In the genomic region with DNA sequence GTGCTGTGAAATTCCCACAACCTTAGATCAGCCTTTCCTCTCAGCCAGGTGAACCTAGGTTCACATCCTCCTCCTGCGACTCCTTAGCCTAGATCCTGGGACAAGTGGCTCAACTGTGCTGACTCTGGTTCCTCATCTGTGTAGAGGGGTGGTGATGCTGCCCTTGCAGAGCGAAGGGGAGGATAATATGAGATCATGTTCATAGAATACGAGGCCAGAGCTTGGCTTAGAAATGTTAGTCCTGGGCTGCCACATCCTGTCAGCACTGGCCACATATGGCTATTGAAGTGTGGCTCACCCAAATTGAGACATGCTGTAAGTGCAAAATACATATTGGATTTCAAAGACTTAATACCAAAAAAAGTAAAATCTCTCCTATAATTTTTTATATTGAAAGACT, we compare ENCODE assay signal across 20 cellular contexts.
"Had no signal": no experiment of that assay in that cellular context is flagged by ENCODE, and none has a peak within 500 bp of the region (broad histone marks: within the 10 kb centered on the region; RNA-seq: fewer than 3 reads in every experiment).

No MANE protein-coding gene starts in this region.

- H3K27me3 Mint-ChIP-seq: memory B cell; stimulated activated naive CD8-positive, alpha-beta T cell treated with anti-CD3 and anti-CD28 coated beads, Interleukin-15, Interleukin-2, amounts not matched to agents 100 ng/mL and 50 ng/mL, for 24 hours had no signal

- H3K27ac Mint-ChIP-seq: memory B cell; natural killer cell treated with Interleukin-12 subunit alpha and Interleukin-12 subunit beta and Interleukin-15 and Interleukin-18, amount 100 ng/mL, for 72 hours; stimulated activated naive CD8-positive, alpha-beta T cell treated with anti-CD3 and anti-CD28 coated beads, Interleukin-15, Interleukin-2, amounts not matched to agents 100 ng/mL and 50 ng/mL, for 24 hours had no signal

- ATAC-seq: gastroesophageal sphincter, left cardiac atrium, lower lobe of right lung, right cardiac atrium had no signal

- H3K4me3 Mint-ChIP-seq: memory B cell; natural killer cell treated with Interleukin-12 subunit alpha and Interleukin-12 subunit beta and Interleukin-15 and Interleukin-18, amount 100 ng/mL, for 72 hours; stimulated activated naive CD8-positive, alpha-beta T cell treated with anti-CD3 and anti-CD28 coated beads, Interleukin-15, Interleukin-2, amounts not matched to agents 100 ng/mL and 50 ng/mL, for 24 hours had no signal

- H3K4me1 ChIP-seq: uterus had no signal

- H3K4me1 Mint-ChIP-seq: memory B cell had no signal

- H3K36me3 Mint-ChIP-seq: memory B cell; natural killer cell treated with Interleukin-12 subunit alpha and Interleukin-12 subunit beta and Interleukin-15 and Interleukin-18, amount 100 ng/mL, for 72 hours had no signal

- H3K27ac ChIP-seq: dorsolateral prefrontal cortex, esophagus muscularis mucosa, gastroesophageal sphincter, left ventricle myocardium inferior, lower lobe of right lung, tibial artery, upper lobe of left lung, uterus had no signal

- H3K36me3 ChIP-seq: esophagus muscularis mucosa, gastroesophageal sphincter, left ventricle myocardium inferior, lower lobe of right lung, tibial artery, upper lobe of left lung, uterus had no signal

- H3K4me3 ChIP-seq: dorsolateral prefrontal cortex, esophagus muscularis mucosa, gastroesophageal sphincter, left ventricle myocardium inferior, lower lobe of right lung, tibial artery, upper lobe of left lung, uterus had no signal

- DNase-seq: cortex of kidney; effector CD8-positive, alpha-beta T cell; glutamatergic neuron; kidney; left cardiac atrium; left ventricle myocardium inferior; lower lobe of right lung; midbrain; right cardiac atrium; small intestine; stimulated activated CD4-positive, alpha-beta T cell treated with anti-CD3 and anti-CD28 coated beads, Interleukin-2, amount 100 ng/mL, for 48 hours; upper lobe of left lung; uterus had no signal

- H3K9me3 Mint-ChIP-seq: memory B cell; natural killer cell treated with Interleukin-12 subunit alpha and Interleukin-12 subunit beta and Interleukin-15 and Interleukin-18, amount 100 ng/mL, for 72 hours; stimulated activated naive CD8-positive, alpha-beta T cell treated with anti-CD3 and anti-CD28 coated beads, Interleukin-15, Interleukin-2, amounts not matched to agents 100 ng/mL and 50 ng/mL, for 24 hours had no signal

- H3K27me3 ChIP-seq: dorsolateral prefrontal cortex, esophagus muscularis mucosa, gastroesophageal sphincter, tibial artery, upper lobe of left lung, uterus had no signal

- H3K9me3 ChIP-seq: esophagus muscularis mucosa, gastroesophageal sphincter, left ventricle myocardium inferior, lower lobe of right lung, tibial artery, upper lobe of left lung, uterus had no signal
